In genomic region chr19:57887195-57887941, GRCh38 we compare ENCODE assay signal across 8 cellular contexts. TPM values are rescaled to one million over a fixed set of nuclear protein-coding genes. Genes with fewer than 3 reads are reported as not detected.
DNase-seq lines count a peak whose midpoint lies in the region; TF ChIP-seq lines count a peak whose summit lies in the region.

No MANE protein-coding gene starts in this region.

- 24% methylated on average over 6 of the region's 6 CpGs for WGBS in suprapubic skin

- H3K4me1 Mint-ChIP-seq in activated naive CD4-positive, alpha-beta T cell treated with anti-CD3 and anti-CD28 coated beads, Interleukin-2, amount 10 ng/mL, durations not matched to agents 7 days and 5 days: peaks cover 24% of the 10 kb centered on the region
- H3K4me1 Mint-ChIP-seq in activated naive CD8-positive, alpha-beta T cell treated with anti-CD3 and anti-CD28 coated beads for 36 hours: peaks cover 26% of the 10 kb centered on the region

- peaks cover 57% of the 10 kb centered on the region for H3K9me3 Mint-ChIP-seq in activated naive CD4-positive, alpha-beta T cell treated with anti-CD3 and anti-CD28 coated beads, Interleukin-2, amount 10 ng/mL, durations not matched to agents 7 days and 5 days
- peaks cover 18% of the 10 kb centered on the region for H3K9me3 Mint-ChIP-seq in activated naive CD8-positive, alpha-beta T cell treated with anti-CD3 and anti-CD28 coated beads for 36 hours

- H3K36me3 ChIP-seq in suprapubic skin: peaks cover 15% of the 10 kb centered on the region
- peaks cover 11% of the 10 kb centered on the region for H3K36me3 ChIP-seq in effector memory CD4-positive, alpha-beta T cell (ENCODE audit: control insufficient read depth, insufficient read depth, low read length)

- H3K27me3 ChIP-seq in suprapubic skin: no peaks in the 10 kb centered on the region
- H3K27me3 ChIP-seq in effector memory CD4-positive, alpha-beta T cell (replicated peaks; ENCODE audit: control insufficient read depth, insufficient read depth, low read length, poor library complexity, severe bottlenecking): no peaks in the 10 kb centered on the region

- H3K4me1 ChIP-seq in suprapubic skin: peaks cover 6% of the 10 kb centered on the region
- H3K4me1 ChIP-seq in effector memory CD4-positive, alpha-beta T cell (ENCODE audit: control insufficient read depth, insufficient read depth, low read length, poor library complexity, severe bottlenecking): peaks cover 7% of the 10 kb centered on the region

- H3K27ac ChIP-seq in suprapubic skin: no peak overlapping the region
- H3K27ac ChIP-seq in effector memory CD4-positive, alpha-beta T cell (ENCODE audit: insufficient read depth, low read length, poor library complexity, severe bottlenecking): no peak overlapping the region

- H3K27me3 Mint-ChIP-seq in activated naive CD4-positive, alpha-beta T cell treated with anti-CD3 and anti-CD28 coated beads, Interleukin-2, amount 10 ng/mL, durations not matched to agents 7 days and 5 days: no peaks in the 10 kb centered on the region
- H3K27me3 Mint-ChIP-seq in activated naive CD8-positive, alpha-beta T cell treated with anti-CD3 and anti-CD28 coated beads for 36 hours: no peaks in the 10 kb centered on the region

- no peaks in the 10 kb centered on the region for H3K9me3 ChIP-seq in suprapubic skin
- no peaks in the 10 kb centered on the region for H3K9me3 ChIP-seq in effector memory CD4-positive, alpha-beta T cell (ENCODE audit: control insufficient read depth, low read length)

- no peak for TF ChIP-seq POLR2A in suprapubic skin (IDR thresholded peaks at IDR 0.05)

- H3K36me3 Mint-ChIP-seq in activated naive CD4-positive, alpha-beta T cell treated with anti-CD3 and anti-CD28 coated beads, Interleukin-2, amount 10 ng/mL, durations not matched to agents 7 days and 5 days: peaks cover 67% of the 10 kb centered on the region
- H3K36me3 Mint-ChIP-seq in activated naive CD8-positive, alpha-beta T cell treated with anti-CD3 and anti-CD28 coated beads for 36 hours: peaks cover 68% of the 10 kb centered on the region

- H3K27ac Mint-ChIP-seq in activated naive CD4-positive, alpha-beta T cell treated with anti-CD3 and anti-CD28 coated beads, Interleukin-2, amount 10 ng/mL, durations not matched to agents 7 days and 5 days: peak overlapping the region; percentile 67
- peak overlapping the region; percentile 94 for H3K27ac Mint-ChIP-seq in activated naive CD8-positive, alpha-beta T cell treated with anti-CD3 and anti-CD28 coated beads for 36 hours

- H3K4me3 ChIP-seq in suprapubic skin: peak overlapping the region; percentile 52
- no peak overlapping the region for H3K4me3 ChIP-seq in effector memory CD4-positive, alpha-beta T cell (ENCODE audit: insufficient read depth, low read depth, low read length, poor library complexity, severe bottlenecking)

- peak overlapping the region; percentile 90 for H3K4me3 Mint-ChIP-seq in activated naive CD4-positive, alpha-beta T cell treated with anti-CD3 and anti-CD28 coated beads, Interleukin-2, amount 10 ng/mL, durations not matched to agents 7 days and 5 days
- peak overlapping the region; percentile 96 for H3K4me3 Mint-ChIP-seq in activated naive CD8-positive, alpha-beta T cell treated with anti-CD3 and anti-CD28 coated beads for 36 hours

- CTCF ChIA-PET in activated naive CD4-positive, alpha-beta T cell treated with anti-CD3 and anti-CD28 coated beads, Interleukin-2, amount 10 ng/mL, durations not matched to agents 7 days and 5 days (lab: Charles Lee): no interaction called here

- TF ChIP-seq CTCF in suprapubic skin (IDR thresholded peaks at IDR 0.05): no peak

- no peak for DNase-seq in activated naive CD4-positive, alpha-beta T cell treated with anti-CD3 and anti-CD28 coated beads, Interleukin-2, amount 10 ng/mL, durations not matched to agents 7 days and 5 days
- no peak for DNase-seq in activated naive CD4-positive, alpha-beta T cell treated with Interleukin-2 at 50 U/mL for 16 hours
- DNase-seq in activated naive CD8-positive, alpha-beta T cell treated with anti-CD3 and anti-CD28 coated beads for 36 hours: no peak
- peak; percentile 16 for DNase-seq in iPS-NIHi11 (ENCODE audit: low spot score)
- no peak for DNase-seq in suprapubic skin (ENCODE audit: low spot score in 2 of 2)
- no peak for DNase-seq in NCI-H524 (lab: John Stamatoyannopoulos, UW)
- DNase-seq in HK-2 (ENCODE audit: unreplicated experiment): no peak
- no peak for DNase-seq in effector memory CD4-positive, alpha-beta T cell

- TF ChIP-seq EP300 in suprapubic skin (IDR thresholded peaks at IDR 0.05): no peak

RNA-seq across cellular contexts. Expression of gene ZNF814, which starts 1.5 kb away (rescaled TPM):
- total RNA-seq in activated naive CD8-positive, alpha-beta T cell treated with anti-CD3 and anti-CD28 coated beads for 36 hours: 10 to 100 TPM; 40.6 to 45.9 TPM
- 10 to 100 TPM in 3 of 4 donors, 1 to 10 TPM in 1; 9.1 to 36.6 (median 18.3) TPM for total RNA-seq in suprapubic skin

RNA-seq across cellular contexts. Expression of gene ZNF417, which starts 29.0 kb away (rescaled TPM):
- 10 to 100 TPM; 11.9 to 12.9 TPM for total RNA-seq in activated naive CD8-positive, alpha-beta T cell treated with anti-CD3 and anti-CD28 coated beads for 36 hours
- total RNA-seq in suprapubic skin: 10 to 100 TPM in 2 of 4 donors, 1 to 10 TPM in 2; 8.0 to 18.5 (median 10.8) TPM

RNA-seq across cellular contexts. Expression of gene ZNF587, which starts 37.7 kb away (rescaled TPM):
- 10 to 100 TPM; 20.6 to 24.3 TPM for total RNA-seq in activated naive CD8-positive, alpha-beta T cell treated with anti-CD3 and anti-CD28 coated beads for 36 hours
- 10 to 100 TPM; 16.4 to 43.2 (median 20.0) TPM for total RNA-seq in suprapubic skin

RNA-seq across cellular contexts. Expression of gene ZNF418, which starts 47.8 kb away (rescaled TPM):
- total RNA-seq in activated naive CD8-positive, alpha-beta T cell treated with anti-CD3 and anti-CD28 coated beads for 36 hours: 1 to 10 TPM; 5.4 to 6.5 TPM
- 10 to 100 TPM in 1 of 4 donors, 1 to 10 TPM in 3; 1.2 to 33.4 (median 4.5) TPM for total RNA-seq in suprapubic skin

RNA-seq across cellular contexts. Expression of gene ZNF587B, which starts 57.3 kb away (rescaled TPM):
- 10 to 100 TPM; 29.3 to 32.6 TPM for total RNA-seq in activated naive CD8-positive, alpha-beta T cell treated with anti-CD3 and anti-CD28 coated beads for 36 hours
- 10 to 100 TPM; 15.0 to 28.6 (median 19.6) TPM for total RNA-seq in suprapubic skin
